8 cellular contexts compared by ENCODE assay signal in the genomic region with DNA sequence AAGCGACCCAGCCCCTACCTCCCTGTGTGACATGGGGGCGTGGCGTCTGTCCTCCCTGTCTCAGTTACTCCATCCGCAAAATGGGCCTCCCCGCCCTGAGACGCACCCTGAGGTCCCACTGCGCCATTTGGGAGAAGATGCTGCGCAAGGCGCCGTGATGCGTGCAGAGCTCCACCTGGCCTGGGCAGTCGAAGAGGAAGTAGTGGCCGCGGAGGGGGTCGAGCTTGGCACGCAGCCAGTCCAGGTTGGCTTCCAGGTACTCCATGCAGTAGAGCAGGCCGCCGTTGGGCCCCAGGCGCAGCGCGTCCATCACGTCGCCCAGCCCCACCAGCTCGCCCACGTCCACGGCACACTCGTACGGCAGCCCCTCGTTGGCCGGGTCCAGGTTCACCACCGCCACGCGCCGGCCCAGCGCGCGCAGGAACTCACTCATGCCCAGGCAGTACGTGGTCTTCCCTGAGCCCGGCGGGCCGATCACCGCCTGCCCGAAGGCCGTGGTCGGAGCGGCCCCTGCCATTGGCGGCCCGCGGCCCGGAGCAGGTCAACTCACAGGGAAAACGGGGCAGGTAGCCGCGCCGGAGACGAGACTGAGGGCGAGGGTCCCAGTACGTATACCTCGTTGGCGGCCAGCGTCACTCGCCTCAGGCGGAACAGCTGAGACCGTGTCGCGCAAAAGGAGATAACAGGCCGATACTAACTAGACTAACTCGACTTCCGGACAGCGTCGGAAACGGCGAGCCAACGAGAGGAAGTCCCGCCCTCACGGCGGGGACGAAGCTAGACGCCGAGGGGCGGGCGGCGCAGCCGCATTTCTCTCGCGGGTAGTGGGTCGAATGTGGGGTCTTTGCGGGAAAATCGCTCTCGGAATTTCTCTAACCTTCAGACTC. TPM values are rescaled to one million over a fixed set of nuclear protein-coding genes. Genes with fewer than 3 reads are reported as not detected.
DNase-seq lines count a peak whose midpoint lies in the region; ATAC-seq lines count a peak whose summit lies in the region.

GPN2 (minus strand) TSS at position 704 of the 887 bp plus-strand sequence; CDS start at position 517, 187 bp downstream.

- H3K36me3 Mint-ChIP-seq in activated CD8-positive, alpha-beta memory T cell treated with anti-CD3 and anti-CD28 coated beads, Interleukin-2, amount 10 ng/mL, durations not matched to agents 7 days and 5 days, result peaks cover 44% of the 10 kb centered on the region

- peak within 1 kb of the TSS; percentile 60 for H3K4me3 ChIP-seq in endocrine pancreas (ENCODE audit: control insufficient read depth, insufficient read depth, low read length)

- peak within 1 kb of the TSS; percentile 92 for H3K4me3 Mint-ChIP-seq in activated CD8-positive, alpha-beta memory T cell treated with anti-CD3 and anti-CD28 coated beads, Interleukin-2, amount 10 ng/mL, durations not matched to agents 7 days and 5 days

- no peaks in the 10 kb centered on the region for H3K4me1 ChIP-seq in endocrine pancreas (ENCODE audit: control insufficient read depth, insufficient read depth, low read length)

- H3K27me3 ChIP-seq in endocrine pancreas (ENCODE audit: control insufficient read depth, insufficient read depth, low read length), result no peaks in the 10 kb centered on the region

- peaks cover 4% of the 10 kb centered on the region for H3K36me3 ChIP-seq in endocrine pancreas (ENCODE audit: control insufficient read depth, insufficient read depth, low read length)

- peak; percentile 91 for ATAC-seq in GM19351 (IDR thresholded peaks at IDR 0.05; ENCODE audit: unreplicated experiment)
- peak; percentile 86 for ATAC-seq in HG03521 (IDR thresholded peaks at IDR 0.05; ENCODE audit: unreplicated experiment)
- ATAC-seq in activated CD8-positive, alpha-beta memory T cell treated with anti-CD3 and anti-CD28 coated beads, Interleukin-2, amount 10 ng/mL, durations not matched to agents 7 days and 5 days, result peak; percentile 98

- H3K9me3 ChIP-seq in endocrine pancreas (ENCODE audit: control insufficient read depth, low read length), result no peaks in the 10 kb centered on the region

- peaks cover 32% of the 10 kb centered on the region for H3K4me1 Mint-ChIP-seq in activated CD8-positive, alpha-beta memory T cell treated with anti-CD3 and anti-CD28 coated beads, Interleukin-2, amount 10 ng/mL, durations not matched to agents 7 days and 5 days

- DNase-seq in CD1c-positive myeloid dendritic cell (ENCODE audit: extremely low spot score) (peak; percentile 82), NOMO-1 treated with dmso at 0.1 percent for 144 hours (lab: John Stamatoyannopoulos, UW; ENCODE audit: unreplicated experiment) (peak; percentile 70), mesenteric fat pad (ENCODE audit: low spot score) (peak; percentile 91)
- peak; percentile 88 for DNase-seq in activated CD8-positive, alpha-beta memory T cell treated with anti-CD3 and anti-CD28 coated beads, Interleukin-2, amount 10 ng/mL, durations not matched to agents 7 days and 5 days
- DNase-seq in stimulated activated CD8-positive, alpha-beta memory T cell treated with anti-CD3 and anti-CD28 coated beads, Interleukin-15, amount 100 ng/mL, for 1 hour (ENCODE audit: low read depth), result peak; percentile 52

- peak within 1 kb of the TSS; percentile 91 for H3K27ac Mint-ChIP-seq in activated CD8-positive, alpha-beta memory T cell treated with anti-CD3 and anti-CD28 coated beads, Interleukin-2, amount 10 ng/mL, durations not matched to agents 7 days and 5 days

- no peaks in the 10 kb centered on the region for H3K9me3 Mint-ChIP-seq in activated CD8-positive, alpha-beta memory T cell treated with anti-CD3 and anti-CD28 coated beads, Interleukin-2, amount 10 ng/mL, durations not matched to agents 7 days and 5 days (ENCODE audit: low read depth)

- H3K27me3 Mint-ChIP-seq in activated CD8-positive, alpha-beta memory T cell treated with anti-CD3 and anti-CD28 coated beads, Interleukin-2, amount 10 ng/mL, durations not matched to agents 7 days and 5 days, result no peaks in the 10 kb centered on the region

- peak within 1 kb of the TSS; percentile 56 for H3K9ac ChIP-seq in endocrine pancreas (ENCODE audit: control insufficient read depth, insufficient read depth, low read length)

- CTCF ChIA-PET in activated CD8-positive, alpha-beta memory T cell treated with anti-CD3 and anti-CD28 coated beads, Interleukin-2, amount 10 ng/mL, durations not matched to agents 7 days and 5 days (lab: Charles Lee), result interaction anchor here (0.9 to 4.4 kb wide), 17 partner anchors 11 to 390 kb away, joined by 3 to 35 read pairs (median 4); partner anchors contain the start of genes GPATCH3, NUDC and PIGV

RNA-seq across cellular contexts. Expression of gene GPN2, which starts in this region (rescaled TPM):
- total RNA-seq in activated CD8-positive, alpha-beta memory T cell treated with anti-CD3 and anti-CD28 coated beads, Interleukin-2, amount 10 ng/mL, durations not matched to agents 7 days and 5 days, result 10 to 100 TPM; 32.9 to 41.1 TPM
- 28.5 TPM for total RNA-seq in mesenteric fat pad

Comparison
In these comparisons a context has a peak if more than half of its experiments do, and no peak if none do; other contexts are left out.
1. Peak in every context shown above with its lines: DNase-seq, ATAC-seq and H3K4me3 ChIP-seq.